ENCODE assay signal across 24 cellular contexts in genomic region chr13:112256716-112257497, GRCh38.
"Had no signal": no experiment of that assay in that cellular context is flagged by ENCODE, and none has a peak within 500 bp of the region (broad histone marks: within the 10 kb centered on the region; RNA-seq: fewer than 3 reads in every experiment).

No MANE protein-coding gene starts in this region.

- ATAC-seq: esophagus mucosa; foreskin keratinocyte; gastroesophageal sphincter; heart left ventricle; left ventricle myocardium superior; natural killer cell; right cardiac atrium; stimulated activated memory B cell treated with anti-CD40 and anti-IgM and Interleukin-4, amounts not matched to agents 10 μg/mL and 1 μg/mL and 100 μg/mL, for 72 hours; stimulated activated naive CD8-positive, alpha-beta T cell treated with anti-CD3 and anti-CD28 coated beads, Interleukin-15, Interleukin-2, amounts not matched to agents 100 U/mL and 50 U/mL, for 24 hours had no signal

- DNase-seq: dorsolateral prefrontal cortex; effector CD8-positive, alpha-beta T cell; endodermal cell; foreskin keratinocyte; kidney glomerular epithelial cell; left ventricle myocardium superior; natural killer cell; right cardiac atrium; sigmoid colon; stimulated activated CD4-positive, alpha-beta T cell treated with anti-CD3 and anti-CD28 coated beads, Interleukin-2, amount 100 ng/mL, for 24 hours; stimulated activated CD4-positive, alpha-beta T cell treated with anti-CD3 and anti-CD28 coated beads, Interleukin-4, amount 100 ng/mL, for 4 hours; stimulated activated naive CD8-positive, alpha-beta T cell treated with anti-CD3 and anti-CD28 coated beads, Interleukin-15, Interleukin-2, amounts not matched to agents 100 U/mL and 50 U/mL, for 24 hours; substantia nigra; testis; tibial artery; upper lobe of left lung had no signal

- H3K4me3 ChIP-seq: dorsolateral prefrontal cortex, gastroesophageal sphincter, heart left ventricle, hepatocyte, lung, prostate gland, sigmoid colon, testis, tibial artery, upper lobe of left lung had no signal

- H3K36me3 ChIP-seq: gastroesophageal sphincter, heart left ventricle, prostate gland, sigmoid colon, tibial artery, upper lobe of left lung had no signal

- H3K27ac ChIP-seq: dorsolateral prefrontal cortex, epithelial cell of prostate, foreskin keratinocyte, gastroesophageal sphincter, heart left ventricle, hepatocyte, prostate gland, sigmoid colon, testis, tibial artery, upper lobe of left lung had no signal

- H3K27me3 ChIP-seq: foreskin keratinocyte, sigmoid colon, testis, upper lobe of left lung had no signal

- H3K4me1 ChIP-seq: foreskin keratinocyte, gastroesophageal sphincter, heart left ventricle, prostate gland, sigmoid colon, testis, tibial artery, upper lobe of left lung had no signal

- H3K9me3 ChIP-seq: prostate gland, sigmoid colon, testis, tibial artery, upper lobe of left lung had no signal
